ENCODE assay signal across 8 cellular contexts in genomic region chr4:7854697-7855370, GRCh38.
A peak's percentile ranks its signal among the peaks of the same experiment; 100 is the strongest.
DNase-seq lines count a peak whose midpoint lies in the region; ATAC-seq lines count a peak whose summit lies in the region.

No MANE protein-coding gene starts in this region.

- peaks cover 52% of the 10 kb centered on the region for H3K36me3 Mint-ChIP-seq in activated T-helper 2 cell treated with anti-CD3 and anti-CD28 coated beads, Interferon-gamma antibody, Interleukin-2, Interleukin-4, amounts not matched to agents 10 μg/mL and 5 μg/mL and 100 μg/mL, durations not matched to agents 14 hours and 24 hours and 36 hours (ENCODE audit: low read depth)
- peaks cover 18% of the 10 kb centered on the region for H3K36me3 Mint-ChIP-seq in stimulated activated naive CD8-positive, alpha-beta T cell treated with anti-CD3 and anti-CD28 coated beads, Interleukin-15, Interleukin-2, amounts not matched to agents 100 ng/mL and 50 ng/mL, for 24 hours (ENCODE audit: low read depth)
- no peaks in the 10 kb centered on the region for H3K36me3 Mint-ChIP-seq in stimulated activated memory B cell treated with anti-CD40 and anti-IgM and Interleukin-4, amounts not matched to agents 10 μg/mL and 1 μg/mL and 100 μg/mL, for 72 hours

- peak overlapping the region; percentile 38 for H3K4me3 Mint-ChIP-seq in activated T-helper 2 cell treated with anti-CD3 and anti-CD28 coated beads, Interferon-gamma antibody, Interleukin-2, Interleukin-4, amounts not matched to agents 10 μg/mL and 5 μg/mL and 100 μg/mL, durations not matched to agents 14 hours and 24 hours and 36 hours (ENCODE audit: low read depth)
- H3K4me3 Mint-ChIP-seq in stimulated activated naive CD8-positive, alpha-beta T cell treated with anti-CD3 and anti-CD28 coated beads, Interleukin-15, Interleukin-2, amounts not matched to agents 100 ng/mL and 50 ng/mL, for 24 hours: peak overlapping the region; percentile 40
- no peak overlapping the region for H3K4me3 Mint-ChIP-seq in stimulated activated memory B cell treated with anti-CD40 and anti-IgM and Interleukin-4, amounts not matched to agents 10 μg/mL and 1 μg/mL and 100 μg/mL, for 72 hours

- peak overlapping the region; percentile 66 for H3K27ac Mint-ChIP-seq in activated T-helper 2 cell treated with anti-CD3 and anti-CD28 coated beads, Interferon-gamma antibody, Interleukin-2, Interleukin-4, amounts not matched to agents 10 μg/mL and 5 μg/mL and 100 μg/mL, durations not matched to agents 14 hours and 24 hours and 36 hours
- H3K27ac Mint-ChIP-seq in stimulated activated naive CD8-positive, alpha-beta T cell treated with anti-CD3 and anti-CD28 coated beads, Interleukin-15, Interleukin-2, amounts not matched to agents 100 ng/mL and 50 ng/mL, for 24 hours: peak overlapping the region; percentile 70
- no peak overlapping the region for H3K27ac Mint-ChIP-seq in stimulated activated memory B cell treated with anti-CD40 and anti-IgM and Interleukin-4, amounts not matched to agents 10 μg/mL and 1 μg/mL and 100 μg/mL, for 72 hours

- intact Hi-C loops in activated T-helper 2 cell treated with anti-CD3 and anti-CD28 coated beads, Interferon-gamma antibody, Interleukin-2, Interleukin-4, amounts not matched to agents 10 μg/mL and 5 μg/mL and 100 μg/mL, durations not matched to agents 14 hours and 24 hours and 36 hours (cut with micrococcal nuclease): loop anchor here (1.0 to 5.0 kb wide), 4 partner anchors 8 to 114 kb away; no protein-coding TSS in a partner anchor
- intact Hi-C loops in left colon (cut with DNase I, micrococcal nuclease): no loop called here

- peaks cover 76% of the 10 kb centered on the region for H3K4me1 Mint-ChIP-seq in activated T-helper 2 cell treated with anti-CD3 and anti-CD28 coated beads, Interferon-gamma antibody, Interleukin-2, Interleukin-4, amounts not matched to agents 10 μg/mL and 5 μg/mL and 100 μg/mL, durations not matched to agents 14 hours and 24 hours and 36 hours (ENCODE audit: low read depth)
- H3K4me1 Mint-ChIP-seq in stimulated activated naive CD8-positive, alpha-beta T cell treated with anti-CD3 and anti-CD28 coated beads, Interleukin-15, Interleukin-2, amounts not matched to agents 100 ng/mL and 50 ng/mL, for 24 hours (ENCODE audit: low read depth): peaks cover 80% of the 10 kb centered on the region
- no peaks in the 10 kb centered on the region for H3K4me1 Mint-ChIP-seq in stimulated activated memory B cell treated with anti-CD40 and anti-IgM and Interleukin-4, amounts not matched to agents 10 μg/mL and 1 μg/mL and 100 μg/mL, for 72 hours

- no peaks in the 10 kb centered on the region for H3K9me3 Mint-ChIP-seq in activated T-helper 2 cell treated with anti-CD3 and anti-CD28 coated beads, Interferon-gamma antibody, Interleukin-2, Interleukin-4, amounts not matched to agents 10 μg/mL and 5 μg/mL and 100 μg/mL, durations not matched to agents 14 hours and 24 hours and 36 hours
- no peaks in the 10 kb centered on the region for H3K9me3 Mint-ChIP-seq in stimulated activated naive CD8-positive, alpha-beta T cell treated with anti-CD3 and anti-CD28 coated beads, Interleukin-15, Interleukin-2, amounts not matched to agents 100 ng/mL and 50 ng/mL, for 24 hours
- no peaks in the 10 kb centered on the region for H3K9me3 Mint-ChIP-seq in stimulated activated memory B cell treated with anti-CD40 and anti-IgM and Interleukin-4, amounts not matched to agents 10 μg/mL and 1 μg/mL and 100 μg/mL, for 72 hours

- ATAC-seq in left colon (peak; percentile 20), HG03196 (IDR thresholded peaks at IDR 0.05; ENCODE audit: unreplicated experiment) (no peak)
- ATAC-seq in stimulated activated memory B cell treated with anti-CD40 and anti-IgM and Interleukin-4, amounts not matched to agents 10 μg/mL and 1 μg/mL and 100 μg/mL, for 72 hours: no peak

- DNase-seq in activated gamma-delta T cell treated with Interleukin-2 at 50 U/mL for 16 hours (peak; percentile 66), activated gamma-delta T cell (lab: John Stamatoyannopoulos, UW) (no peak), left colon (no peak), NCI-H1092 (lab: John Stamatoyannopoulos, UW) (no peak)
- peak; percentile 76 for DNase-seq in activated T-helper 2 cell treated with anti-CD3 and anti-CD28 coated beads, Interferon-gamma antibody, Interleukin-2, Interleukin-4, amounts not matched to agents 10 μg/mL and 5 μg/mL and 100 μg/mL, durations not matched to agents 14 hours and 24 hours and 36 hours (ENCODE audit: low spot score)

- H3K27me3 Mint-ChIP-seq in activated T-helper 2 cell treated with anti-CD3 and anti-CD28 coated beads, Interferon-gamma antibody, Interleukin-2, Interleukin-4, amounts not matched to agents 10 μg/mL and 5 μg/mL and 100 μg/mL, durations not matched to agents 14 hours and 24 hours and 36 hours (ENCODE audit: low read depth): no peaks in the 10 kb centered on the region
- no peaks in the 10 kb centered on the region for H3K27me3 Mint-ChIP-seq in stimulated activated naive CD8-positive, alpha-beta T cell treated with anti-CD3 and anti-CD28 coated beads, Interleukin-15, Interleukin-2, amounts not matched to agents 100 ng/mL and 50 ng/mL, for 24 hours
- H3K27me3 Mint-ChIP-seq in stimulated activated memory B cell treated with anti-CD40 and anti-IgM and Interleukin-4, amounts not matched to agents 10 μg/mL and 1 μg/mL and 100 μg/mL, for 72 hours: peaks cover 34% of the 10 kb centered on the region

Comparison
In these comparisons a context has a peak if more than half of its experiments do, and no peak if none do; other contexts are left out.
1. DNase-seq: peak in activated gamma-delta T cell treated with Interleukin-2 at 50 U/mL for 16 hours (single experiment) and activated T-helper 2 cell treated with anti-CD3 and anti-CD28 coated beads, Interferon-gamma antibody, Interleukin-2, Interleukin-4, amounts not matched to agents 10 μg/mL and 5 μg/mL and 100 μg/mL, durations not matched to agents 14 hours and 24 hours and 36 hours (single experiment); none in activated gamma-delta T cell (single experiment), left colon (0 of 2) and NCI-H1092 (single experiment).